Comparison of ENCODE assay signal across 13 cellular contexts in genomic region chr2:26993768-26994167, GRCh38.
"Had no signal": no experiment of that assay in that cellular context is flagged by ENCODE, and none has a peak within 500 bp of the region (broad histone marks: within the 10 kb centered on the region; RNA-seq: fewer than 3 reads in every experiment).

No MANE protein-coding gene starts in this region.

- H3K27ac Mint-ChIP-seq: activated CD4-positive, alpha-beta memory T cell treated with anti-CD3 and anti-CD28 coated beads for 36 hours; activated T-cell treated with anti-CD3 and anti-CD28 coated beads, Interleukin-2, amount 50 U/mL, for 72 hours; stimulated activated naive CD8-positive, alpha-beta T cell treated with anti-CD3 and anti-CD28 coated beads, Interleukin-15, amount 100 ng/mL, for 72 hours had no signal

- H2AFZ ChIP-seq: parathyroid adenoma had no signal

- H3K4me3 Mint-ChIP-seq: activated CD4-positive, alpha-beta memory T cell treated with anti-CD3 and anti-CD28 coated beads for 36 hours; activated T-cell treated with anti-CD3 and anti-CD28 coated beads, Interleukin-2, amount 50 U/mL, for 72 hours; stimulated activated naive CD8-positive, alpha-beta T cell treated with anti-CD3 and anti-CD28 coated beads, Interleukin-15, amount 100 ng/mL, for 72 hours had no signal

- H3K9me3 Mint-ChIP-seq: activated CD4-positive, alpha-beta memory T cell treated with anti-CD3 and anti-CD28 coated beads for 36 hours; activated T-cell treated with anti-CD3 and anti-CD28 coated beads, Interleukin-2, amount 50 U/mL, for 72 hours; stimulated activated naive CD8-positive, alpha-beta T cell treated with anti-CD3 and anti-CD28 coated beads, Interleukin-15, amount 100 ng/mL, for 72 hours had no signal

- H3K36me3 Mint-ChIP-seq: activated CD4-positive, alpha-beta memory T cell treated with anti-CD3 and anti-CD28 coated beads for 36 hours had no signal

- H3K9me3 ChIP-seq: heart right ventricle, testis, upper lobe of right lung had no signal

- H3K36me3 ChIP-seq: upper lobe of right lung had no signal

- H3K9ac ChIP-seq: parathyroid adenoma had no signal

- H3K27me3 ChIP-seq: heart right ventricle, testis, upper lobe of right lung had no signal

- H3K4me1 Mint-ChIP-seq: stimulated activated naive CD8-positive, alpha-beta T cell treated with anti-CD3 and anti-CD28 coated beads, Interleukin-15, amount 100 ng/mL, for 72 hours had no signal

- H3K27me3 Mint-ChIP-seq: stimulated activated naive CD8-positive, alpha-beta T cell treated with anti-CD3 and anti-CD28 coated beads, Interleukin-15, amount 100 ng/mL, for 72 hours had no signal

- H3K4me3 ChIP-seq: heart right ventricle, skin epidermis, testis, upper lobe of right lung had no signal

- H3K27ac ChIP-seq: heart right ventricle, parathyroid adenoma, skin epidermis, testis, upper lobe of right lung, VCaP had no signal

- H3K4me1 ChIP-seq: testis, upper lobe of right lung had no signal

- ATAC-seq: activated T-cell treated with anti-CD3 and anti-CD28 coated beads, Interleukin-2, amount 50 U/mL, for 72 hours; heart right ventricle; stimulated activated naive CD8-positive, alpha-beta T cell treated with anti-CD3 and anti-CD28 coated beads, Interleukin-15, amount 100 ng/mL, for 72 hours; upper lobe of right lung had no signal

- DNase-seq: activated CD4-positive, alpha-beta memory T cell treated with anti-CD3 and anti-CD28 coated beads for 36 hours; activated T-cell treated with anti-CD3 and anti-CD28 coated beads, Interleukin-2, amount 50 U/mL, for 72 hours; aorta; heart right ventricle; retina; stimulated activated CD4-positive, alpha-beta T cell treated with anti-CD3 and anti-CD28 coated beads, Interleukin-4, amount 100 ng/mL, for 4 hours; stimulated activated naive CD8-positive, alpha-beta T cell treated with anti-CD3 and anti-CD28 coated beads, Interleukin-15, amount 100 ng/mL, for 72 hours; T-helper 9 cell; testis; upper lobe of right lung had no signal
